ENCODE assay signal across 8 cellular contexts in the genomic region with DNA sequence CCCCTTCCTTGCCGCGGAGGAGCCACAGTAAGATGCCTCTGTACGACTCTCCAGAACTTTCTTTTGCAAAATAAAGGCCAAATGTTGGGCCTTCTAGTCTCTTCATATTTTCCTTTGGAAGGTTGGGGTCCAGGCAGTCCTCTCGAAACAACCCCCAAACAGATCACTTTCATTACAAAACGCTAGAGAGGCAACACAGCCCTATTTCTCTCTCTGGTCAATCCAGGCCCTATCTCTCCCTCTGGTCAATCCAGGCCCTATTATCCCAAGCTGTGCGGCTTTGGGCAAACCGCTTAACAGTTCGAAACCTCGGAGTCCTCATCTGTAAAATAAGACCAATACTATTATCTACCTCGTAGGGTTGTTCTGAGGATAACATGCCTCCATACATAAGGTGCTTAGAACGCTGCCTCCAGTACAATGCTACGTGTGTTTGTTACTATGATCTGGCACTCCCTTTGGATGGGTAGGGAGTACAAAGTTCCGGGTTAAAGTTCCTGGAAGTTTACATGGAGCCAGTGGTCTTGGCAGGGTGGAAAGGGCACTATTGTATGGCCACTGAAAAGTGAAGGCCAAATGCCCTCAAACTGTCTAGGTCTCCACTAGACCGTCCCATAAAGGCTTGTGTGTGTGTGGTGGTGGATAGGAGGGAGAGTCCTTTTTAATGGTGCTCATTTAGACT.
DNase-seq lines count a peak whose midpoint lies in the region; ATAC-seq, FAIRE-seq and TF ChIP-seq lines count a peak whose summit lies in the region.

No MANE protein-coding gene starts in this region.

- H2AFZ ChIP-seq in K562 (ENCODE audit: low read depth, low read length) = no peak overlapping the region

- TF ChIP-seq EP300 in K562 (IDR thresholded peaks at IDR 0.05; ENCODE audit: low read length) = no peak

- peak overlapping the region; percentile 82 for H3K4me2 ChIP-seq in K562 (ENCODE audit: insufficient read depth, low read length)

- TSS peak; percentile 47 for BruUV-seq in K562 (replicated peaks; lab: Mats Ljungman, UMichigan)

- H3K9me1 ChIP-seq in K562 (ENCODE audit: control insufficient read depth, insufficient read depth, low read length) = no peaks in the 10 kb centered on the region

- peak overlapping the region; percentile 94 to 97 for H3K9ac ChIP-seq in K562 (ENCODE audit: insufficient read depth in 1 of 2, low read depth in 2 of 2, low read length in 2 of 2)

- H3K36me3 ChIP-seq in right atrium auricular region = no peaks in the 10 kb centered on the region
- H3K36me3 ChIP-seq in K562 (ENCODE audit: control insufficient read depth, insufficient read depth, low read length) = no peaks in the 10 kb centered on the region
- H3K36me3 ChIP-seq in muscle layer of duodenum (ENCODE audit: control insufficient read depth in 1 of 2, insufficient read depth in 2 of 2, low read length in 2 of 2) = no peaks in the 10 kb centered on the region

- TF ChIP-seq RAD21 in K562 (CRISPR knock-in tag; conservative IDR thresholded peaks at IDR 0.05 in 1 of 2, IDR thresholded peaks at IDR 0.05 in 1 of 2) = no peak

- TF ChIP-seq CTCF in right atrium auricular region (IDR thresholded peaks at IDR 0.05) = no peak
- no peak for TF ChIP-seq CTCF in K562 (IDR thresholded peaks at IDR 0.05 in 2 of 3, conservative IDR thresholded peaks at IDR 0.05 in 1 of 3; ENCODE audit: insufficient read depth in 2 of 3, low read depth in 1 of 3, low read length in 3 of 3)

- no peaks in the 10 kb centered on the region for H4K20me1 ChIP-seq in K562 (replicated peaks; ENCODE audit: control insufficient read depth, insufficient read depth, low read length)

- in situ Hi-C loops in K562 (cut with MboI) = loop anchor here (5.0 kb wide), 2 partner anchors 66 to 94 kb away; no protein-coding TSS in a partner anchor

- WGBS in K562 (ENCODE audit: insufficient coverage, low coverage, missing lambda C conversion rate) = 8% methylated on average over 14 of the region's 14 CpGs

- intact Hi-C loops in Right ventricle myocardium inferior (cut with DNase I) (loop anchor here (5.0 kb wide), 1 partner anchor 356 kb away; no protein-coding TSS in a partner anchor), K562 (cut with micrococcal nuclease) (loop anchor here (2.0 to 10.0 kb wide), 5 partner anchors 68 to 356 kb away; no protein-coding TSS in a partner anchor)

- no peak for FAIRE-seq in K562 (lab: Jason Lieb, UNC)

- CTCF ChIA-PET in K562 (lab: Yijun Ruan, JAX; ENCODE audit: low intra/inter-chr PET ratio) = no interaction called here

- H3K4me1 ChIP-seq in right atrium auricular region (peaks cover 0 to 46% of the 10 kb centered on the region in 2 donors), K562 (replicated peaks in 1 of 2; ENCODE audit: control insufficient read depth in 2 of 2, insufficient read depth in 2 of 2, low read length in 2 of 2) (peaks cover 56 to 76% of the 10 kb centered on the region in 2 experiments), muscle layer of duodenum (ENCODE audit: control insufficient read depth in 1 of 2, insufficient read depth in 2 of 2, low read length in 2 of 2) (peaks cover 8 to 21% of the 10 kb centered on the region in 2 donors)

- no peak for ATAC-seq in Right ventricle myocardium inferior
- no peak for ATAC-seq in K562
- ATAC-seq in GM18858 (IDR thresholded peaks at IDR 0.05; ENCODE audit: unreplicated experiment) = no peak

- POLR2A ChIA-PET in K562 (lab: Yijun Ruan, JAX) = interaction anchor here (0.5 to 2.5 kb wide), 11 partner anchors 12 to 414 kb away, joined by 3 to 16 read pairs (median 4); partner anchors contain the start of gene BCOR

- peaks cover 0 to 3% of the 10 kb centered on the region in 2 donors for H3K27me3 ChIP-seq in right atrium auricular region
- H3K27me3 ChIP-seq in K562 (ENCODE audit: control insufficient read depth in 2 of 2, insufficient read depth in 2 of 2, low read length in 2 of 2) = no peaks in the 10 kb centered on the region
- H3K27me3 ChIP-seq in muscle layer of duodenum (ENCODE audit: low read depth, low read length) = no peaks in the 10 kb centered on the region

- H3K4me3 ChIP-seq in right atrium auricular region = peak overlapping the region in 1 of 2 donors; percentile 51
- H3K4me3 ChIP-seq in K562 = peak overlapping the region; percentile 48
- peak overlapping the region; percentile 16 to 56 for H3K4me3 ChIP-seq in muscle layer of duodenum (ENCODE audit: low read depth in 1 of 2, low read length in 2 of 2)

- TF ChIP-seq POLR2A in K562 (conservative IDR thresholded peaks at IDR 0.05) = no peak; the same call in 1 of the 2 replicates

- DNase-seq in right atrium auricular region (ENCODE audit: low spot score) (no peak), Right ventricle myocardium inferior (ENCODE audit: missing footprints) (no peak), K562 (ENCODE audit: extremely low read depth in 1 of 4, low spot score in 3 of 4) (no peak), OCI-M1 (lab: John Stamatoyannopoulos, UW) (no peak), NCI-H187 treated with DMSO at 0.1 percent for 48 hours (lab: John Stamatoyannopoulos, UW) (no peak), NCI-H2081 (lab: John Stamatoyannopoulos, UW) (no peak)

- H3K27ac ChIP-seq in right atrium auricular region (peak overlapping the region; percentile 90 to 91), K562 (ENCODE audit: extremely low read depth, low read depth, low read length) (peak overlapping the region; percentile 99), muscle layer of duodenum (ENCODE audit: low read length) (peak overlapping the region; percentile 97)

- H3K79me2 ChIP-seq in K562 (ENCODE audit: control insufficient read depth, insufficient read depth, low read length) = peaks cover 82% of the 10 kb centered on the region

- no peaks in the 10 kb centered on the region for H3K9me3 ChIP-seq in right atrium auricular region
- no peaks in the 10 kb centered on the region for H3K9me3 ChIP-seq in K562 (replicated peaks; ENCODE audit: control insufficient read depth, insufficient read depth, low read depth, low read length)
- H3K9me3 ChIP-seq in muscle layer of duodenum (ENCODE audit: control insufficient read depth in 1 of 2, low read length in 2 of 2) = no peaks in the 10 kb centered on the region

TF ChIP-seq in K562, 482 proteins besides CTCF, POLR2A, EP300 and RAD21 (continues in another document):
- no peak for TF ChIP-seq ZNF561 (CRISPR knock-in tag; conservative IDR thresholded peaks at IDR 0.05)
- TF ChIP-seq TGIF2 (CRISPR knock-in tag; IDR thresholded peaks at IDR 0.05) = no peak
- no peak for TF ChIP-seq ZNF512 (tag; IDR thresholded peaks at IDR 0.05)
- TF ChIP-seq POLR2H (tag; IDR thresholded peaks at IDR 0.05; ENCODE audit: low read depth) = no peak
- TF ChIP-seq, protein P1, sequence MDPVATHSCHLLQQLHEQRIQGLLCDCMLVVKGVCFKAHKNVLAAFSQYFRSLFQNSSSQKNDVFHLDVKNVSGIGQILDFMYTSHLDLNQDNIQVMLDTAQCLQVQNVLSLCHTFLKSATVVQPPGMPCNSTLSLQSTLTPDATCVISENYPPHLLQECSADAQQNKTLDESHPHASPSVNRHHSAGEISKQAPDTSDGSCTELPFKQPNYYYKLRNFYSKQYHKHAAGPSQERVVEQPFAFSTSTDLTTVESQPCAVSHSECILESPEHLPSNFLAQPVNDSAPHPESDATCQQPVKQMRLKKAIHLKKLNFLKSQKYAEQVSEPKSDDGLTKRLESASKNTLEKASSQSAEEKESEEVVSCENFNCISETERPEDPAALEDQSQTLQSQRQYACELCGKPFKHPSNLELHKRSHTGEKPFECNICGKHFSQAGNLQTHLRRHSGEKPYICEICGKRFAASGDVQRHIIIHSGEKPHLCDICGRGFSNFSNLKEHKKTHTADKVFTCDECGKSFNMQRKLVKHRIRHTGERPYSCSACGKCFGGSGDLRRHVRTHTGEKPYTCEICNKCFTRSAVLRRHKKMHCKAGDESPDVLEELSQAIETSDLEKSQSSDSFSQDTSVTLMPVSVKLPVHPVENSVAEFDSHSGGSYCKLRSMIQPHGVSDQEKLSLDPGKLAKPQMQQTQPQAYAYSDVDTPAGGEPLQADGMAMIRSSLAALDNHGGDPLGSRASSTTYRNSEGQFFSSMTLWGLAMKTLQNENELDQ (CRISPR knock-in tag; IDR thresholded peaks at IDR 0.05; ENCODE audit: borderline replicate concordance) = no peak
- TF ChIP-seq CXXC5 (CRISPR knock-in tag; IDR thresholded peaks at IDR 0.05) = no peak
- TF ChIP-seq ATF7 (IDR thresholded peaks at IDR 0.05) = 0 out of 2 replicates have a peak, but pooled peaks have one; percentile 2
- peak; percentile 48 for TF ChIP-seq NFRKB (IDR thresholded peaks at IDR 0.05; ENCODE audit: low read depth)
- TF ChIP-seq SRF (CRISPR knock-in tag; IDR thresholded peaks at IDR 0.05) = no peak
- TF ChIP-seq JUN (IDR thresholded peaks at IDR 0.05; ENCODE audit: borderline replicate concordance, low read depth, low read length) = no peak
- TF ChIP-seq JUN (CRISPR knock-in tag; IDR thresholded peaks at IDR 0.05; ENCODE audit: borderline replicate concordance) = no peak
- no peak for TF ChIP-seq HDAC1 (IDR thresholded peaks at IDR 0.05)
- TF ChIP-seq DPF2 (IDR thresholded peaks at IDR 0.05) = peak; percentile 10; the same call in 1 of the 2 replicates
- no peak for TF ChIP-seq GTF2A2 (tag; IDR thresholded peaks at IDR 0.05)
- TF ChIP-seq ZNF184 (CRISPR knock-in tag; IDR thresholded peaks at IDR 0.05) = no peak
- TF ChIP-seq ARHGAP35 (IDR thresholded peaks at IDR 0.05; ENCODE audit: partially characterized antibody) = no peak
- TF ChIP-seq ATF1 (CRISPR knock-in tag; IDR thresholded peaks at IDR 0.05) = no peak
- peak; percentile 15 for TF ChIP-seq ATF1 (tag; IDR thresholded peaks at IDR 0.05)
- TF ChIP-seq, protein P2, sequence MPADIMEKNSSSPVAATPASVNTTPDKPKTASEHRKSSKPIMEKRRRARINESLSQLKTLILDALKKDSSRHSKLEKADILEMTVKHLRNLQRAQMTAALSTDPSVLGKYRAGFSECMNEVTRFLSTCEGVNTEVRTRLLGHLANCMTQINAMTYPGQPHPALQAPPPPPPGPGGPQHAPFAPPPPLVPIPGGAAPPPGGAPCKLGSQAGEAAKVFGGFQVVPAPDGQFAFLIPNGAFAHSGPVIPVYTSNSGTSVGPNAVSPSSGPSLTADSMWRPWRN (IDR thresholded peaks at IDR 0.05; ENCODE audit: low read depth) = no peak
